8 cellular contexts compared by ENCODE assay signal in the genomic region with DNA sequence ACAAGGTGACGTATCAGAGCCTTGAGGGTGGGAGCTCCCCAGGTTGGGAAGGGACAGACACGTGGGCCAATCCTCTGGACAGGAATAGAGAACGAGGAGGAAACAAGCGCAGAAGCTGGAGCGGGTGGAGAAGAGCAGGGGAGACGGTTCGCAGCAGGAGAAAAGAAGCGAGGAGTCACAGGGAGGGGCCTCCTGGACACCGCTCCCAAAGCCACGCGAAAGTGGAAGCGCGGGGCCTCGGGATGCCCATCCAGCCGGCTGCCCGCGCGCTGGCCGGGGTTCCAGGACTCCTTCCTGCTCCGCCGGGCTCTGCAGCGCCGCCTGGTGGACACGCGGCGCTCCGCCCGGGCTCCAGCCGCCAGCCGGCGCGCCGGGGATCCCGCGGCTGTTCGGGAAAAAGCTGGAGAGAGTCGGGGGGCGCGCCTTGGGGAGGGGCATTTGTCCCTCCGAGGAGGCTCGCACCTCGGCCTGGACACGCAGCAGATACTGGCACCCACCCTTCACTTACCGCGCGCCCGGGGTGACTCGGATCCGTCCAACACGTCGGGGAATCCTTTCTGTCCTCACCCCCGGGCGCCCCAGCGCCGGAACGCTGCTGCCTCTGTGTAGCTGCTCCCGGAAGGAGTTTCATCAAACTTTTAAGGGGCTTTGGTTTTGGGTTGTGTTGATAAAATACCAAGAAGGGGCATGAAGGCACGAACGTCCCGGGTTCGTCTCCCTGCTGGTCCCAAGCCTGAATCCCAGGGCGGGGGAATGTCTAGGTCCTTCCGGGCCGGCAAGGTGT. TPM values are rescaled to one million over a fixed set of nuclear protein-coding genes. Genes with fewer than 3 reads are reported as not detected.
DNase-seq lines count a peak whose midpoint lies in the region; ATAC-seq, FAIRE-seq and TF ChIP-seq lines count a peak whose summit lies in the region.

No MANE protein-coding gene starts in this region.

- DNase-seq in DMS53 (lab: John Stamatoyannopoulos, UW) (peak; percentile 85), KBM-7 (peak; percentile 55), endodermal cell (peak; percentile 89), mesothelial cell of epicardium (ENCODE audit: low spot score in 2 of 2, unreplicated experiment in 2 of 2) (peak; percentile 71 to 85), aorta (peak; percentile 68 to 88), amniotic stem cell (lab: John Stamatoyannopoulos, UW) (no peak), HTR-8/SVneo (ENCODE audit: insufficient read length, low spot score) (no peak)

- H3K27ac Mint-ChIP-seq in endodermal cell: no peak overlapping the region
- H3K27ac Mint-ChIP-seq in mesothelial cell of epicardium: peak overlapping the region; percentile 69

- H3K9me3 Mint-ChIP-seq in endodermal cell (no peaks in the 10 kb centered on the region), mesothelial cell of epicardium (no peaks in the 10 kb centered on the region)

- in situ Hi-C loops in KBM-7 (cut with MboI; ENCODE audit: low pct_unique_long_range_greater_than_20kb, low sequenced_read_pairs): loop anchor here (25.0 kb wide), 1 partner anchor 642 kb away; no protein-coding TSS in a partner anchor

- H3K36me3 Mint-ChIP-seq in endodermal cell (ENCODE audit: low read depth): no peaks in the 10 kb centered on the region
- H3K36me3 Mint-ChIP-seq in mesothelial cell of epicardium: peaks cover 27% of the 10 kb centered on the region

- TF ChIP-seq CTCF in endodermal cell (conservative IDR thresholded peaks at IDR 0.05) (peak; percentile 97), mesothelial cell of epicardium (IDR thresholded peaks at IDR 0.05; ENCODE audit: unreplicated experiment) (peak; percentile 96)

- H3K36me3 ChIP-seq in endodermal cell (ENCODE audit: control insufficient read depth, insufficient read depth, low read length): no peaks in the 10 kb centered on the region
- H3K36me3 ChIP-seq in aorta (ENCODE audit: control insufficient read depth in 1 of 2, insufficient read depth in 2 of 2, low read length in 1 of 2): no peaks in the 10 kb centered on the region

- WGBS in endodermal cell (ENCODE audit: insufficient coverage in 1 of 2, insufficient read length in 1 of 2), 2 experiments: 7 to 14% methylated on average over 16 to 64 of the region's 64 CpGs
- 42 to 55% methylated on average over 61 to 64 of the region's 64 CpGs for WGBS in aorta, 2 donors

- no peak overlapping the region for H3K9ac ChIP-seq in endodermal cell (ENCODE audit: extremely low read depth, low read length, poor library complexity, severe bottlenecking)

- peaks cover 98% of the 10 kb centered on the region for H3K27me3 Mint-ChIP-seq in endodermal cell (ENCODE audit: insufficient read depth)
- peaks cover 45% of the 10 kb centered on the region for H3K27me3 Mint-ChIP-seq in mesothelial cell of epicardium (ENCODE audit: low read depth)

- intact Hi-C loops in aorta (cut with DNase I): loop anchor here (5.0 to 10.0 kb wide), 5 partner anchors 98 to 1152 kb away; no protein-coding TSS in a partner anchor

- no peaks in the 10 kb centered on the region for H3K9me3 ChIP-seq in endodermal cell (ENCODE audit: control insufficient read depth, low read length)
- no peaks in the 10 kb centered on the region for H3K9me3 ChIP-seq in aorta (ENCODE audit: control insufficient read depth, low read length)

- peak; percentile 64 for ATAC-seq in aorta (ENCODE audit: low FRiP score)
- ATAC-seq in HG02610 (IDR thresholded peaks at IDR 0.05; ENCODE audit: unreplicated experiment): no peak

- H3K4me3 Mint-ChIP-seq in endodermal cell: peak overlapping the region; percentile 49
- peak overlapping the region; percentile 80 for H3K4me3 Mint-ChIP-seq in mesothelial cell of epicardium

- H3K27me3 ChIP-seq in endodermal cell (ENCODE audit: control insufficient read depth, insufficient read depth, low read length, poor library complexity, severe bottlenecking) (peaks cover 98% of the 10 kb centered on the region), aorta (ENCODE audit: control insufficient read depth in 1 of 2, insufficient read depth in 2 of 2, low read length in 1 of 2) (no peaks in the 10 kb centered on the region)

- H3K27ac ChIP-seq in endodermal cell (ENCODE audit: low read depth, low read length) (peak overlapping the region; percentile 77), aorta (ENCODE audit: low read depth in 1 of 2, low read length in 2 of 2) (peak overlapping the region in 1 of 2 donors; percentile 25)

- H3K4me1 ChIP-seq in endodermal cell (ENCODE audit: control insufficient read depth, insufficient read depth, low read length) (peaks cover 2% of the 10 kb centered on the region), aorta (ENCODE audit: control insufficient read depth in 1 of 2, insufficient read depth in 2 of 2, low read length in 2 of 2) (no peaks in the 10 kb centered on the region)

- H3K4me1 Mint-ChIP-seq in endodermal cell (peaks cover 13% of the 10 kb centered on the region), mesothelial cell of epicardium (peaks cover 23% of the 10 kb centered on the region)

- FAIRE-seq in HTR-8/SVneo (lab: Jason Lieb, UNC): no peak

- H3K4me3 ChIP-seq in endodermal cell (ENCODE audit: low read length) (peak overlapping the region; percentile 73), aorta (ENCODE audit: low read length in 2 of 2) (no peak overlapping the region)

RNA-seq across cellular contexts. Expression of a gene that starts 6.2 kb away (rescaled TPM):
- total RNA-seq in endodermal cell (1 to 10 TPM in 1 of 2 donors, under 1 TPM in 1; 0.40 to 1.1 TPM), mesothelial cell of epicardium (58.0 to 59.9 TPM (median 58.3 TPM) in 3 replicates), aorta (10 to 100 TPM; 15.7 to 32.1 TPM)
- polyA plus RNA-seq in endodermal cell (2013, experiment 1 of 2): 67.9 TPM
- 68.5 TPM for polyA plus RNA-seq in endodermal cell (2013, experiment 2 of 2)
- polyA plus RNA-seq in aorta: 10 to 100 TPM in 1 of 2 donors, 1 to 10 TPM in 1; 7.0 to 22.1 TPM

RNA-seq across cellular contexts. Expression of a gene that starts 36.1 kb away (rescaled TPM):
- total RNA-seq in endodermal cell: 1 to 10 TPM; 1.7 to 5.1 TPM
- 1.5 TPM for polyA plus RNA-seq in endodermal cell (2013, experiment 1 of 2)
- 0.66 TPM for polyA plus RNA-seq in endodermal cell (2013, experiment 2 of 2)
- total RNA-seq in mesothelial cell of epicardium: 2.0 to 3.3 TPM (median 2.7 TPM) in 3 replicates
- 10 to 100 TPM; 17.9 to 25.7 TPM for total RNA-seq in aorta
- polyA plus RNA-seq in aorta: 10 to 100 TPM in 1 of 2 donors, 1 to 10 TPM in 1; 7.4 to 11.5 TPM

Comparison
In these comparisons a context has a peak if more than half of its experiments do, and no peak if none do; other contexts are left out.
1. DNase-seq: peak in DMS53 (single experiment), KBM-7 (single experiment), endodermal cell (single experiment), mesothelial cell of epicardium (2 of 2) and aorta (2 of 2); none in amniotic stem cell (single experiment) and HTR-8/SVneo (single experiment).
2. RNA of a gene that starts 6.2 kb away (total RNA-seq): 58.0 to 59.9 TPM in mesothelial cell of epicardium and 15.7 to 32.1 TPM in aorta; 0.40 to 1.1 TPM in endodermal cell; every median in the first group is over 4 times any median in the second.